ENCODE assay signal across 17 cellular contexts in the genomic region with DNA sequence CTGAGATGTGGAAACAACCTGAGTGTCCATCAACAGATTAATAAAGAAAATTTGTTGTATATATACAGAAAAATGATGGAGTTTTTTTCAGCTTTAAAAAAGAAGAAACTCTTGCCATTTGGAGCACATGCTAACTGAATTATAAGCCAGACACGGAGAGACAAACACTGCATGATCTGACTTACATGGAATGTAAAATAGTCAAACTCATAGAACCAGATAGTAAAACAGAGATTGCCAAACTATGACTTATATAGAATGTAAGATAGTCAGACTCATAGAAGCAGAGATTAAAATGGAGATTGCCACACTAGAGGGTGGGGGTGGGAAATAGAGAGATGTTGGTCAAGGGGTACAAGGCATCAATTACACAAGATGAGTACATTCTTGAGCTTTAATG.
DNase-seq lines count a peak whose midpoint lies in the region; ATAC-seq and TF ChIP-seq lines count a peak whose summit lies in the region.
"Had no signal": no experiment of that assay in that cellular context is flagged by ENCODE, and none has a peak within 500 bp of the region (broad histone marks: within the 10 kb centered on the region; RNA-seq: fewer than 3 reads in every experiment).

No MANE protein-coding gene starts in this region.

- H3K4me3 Mint-ChIP-seq in WTC11: no peak overlapping the region
- H3K4me3 Mint-ChIP-seq: H9, IgD-negative memory B cell had no signal

- POLR2A ChIA-PET in WTC11 (lab: Charles Lee): no interaction called here

- no peak overlapping the region for H3K4me3 ChIP-seq in epithelial cell of esophagus (ENCODE audit: low read length)
- H3K4me3 ChIP-seq in mesenchymal stem cell (ENCODE audit: insufficient read depth in 1 of 2, low read depth in 1 of 2, low read length in 2 of 2): no peak overlapping the region
- H3K4me3 ChIP-seq in left lung: no peak overlapping the region
- H3K4me3 ChIP-seq: SK-N-MC had no signal

- H3K4me1 ChIP-seq in mesenchymal stem cell (ENCODE audit: control insufficient read depth, insufficient read depth, low read depth, low read length) (no peaks in the 10 kb centered on the region), left lung (no peaks in the 10 kb centered on the region)
- H3K4me1 ChIP-seq: BE2C had no signal

- H3K9me3 Mint-ChIP-seq in WTC11: peaks cover 31% of the 10 kb centered on the region

- ATAC-seq in left lung: no peak
- ATAC-seq in WTC11: no peak

- peaks cover 30% of the 10 kb centered on the region for H3K9me3 ChIP-seq in mesenchymal stem cell (ENCODE audit: control insufficient read depth, low read length)
- H3K9me3 ChIP-seq in left lung: peaks cover 0 to 12% of the 10 kb centered on the region in 2 donors
- H3K9me3 ChIP-seq: BE2C had no signal

- no peak overlapping the region for H2BK15ac ChIP-seq in mesenchymal stem cell (ENCODE audit: low read depth, poor library complexity, severe bottlenecking)

- no peaks in the 10 kb centered on the region for H3K4me1 Mint-ChIP-seq in WTC11
- H3K4me1 Mint-ChIP-seq: H9, IgD-negative memory B cell had no signal

- DNase-seq in EL (peak; percentile 36), NCI-H226 (peak; percentile 48), epithelial cell of esophagus (ENCODE audit: low read depth) (peak; percentile 1), mesenchymal stem cell (peak; percentile 7), T1000 (lab: John Stamatoyannopoulos, UW) (no peak), left lung (no peak), WTC11 (ENCODE audit: low spot score) (no peak)
- DNase-seq: BE2C, H9, NCI-H1694 treated with DMSO at 0.1 percent for 48 hours, NCI-H2081 treated with DMSO at 0.1 percent for 48 hours, NCI-H2171 treated with DMSO at 0.1 percent for 48 hours, NCI-H446 treated with DMSO at 0.1 percent for 48 hours, NCI-H526 treated with DMSO at 0.1 percent for 48 hours, Right ventricle myocardium superior had no signal

- no peaks in the 10 kb centered on the region for H3K79me1 ChIP-seq in mesenchymal stem cell (replicated peaks; ENCODE audit: low read length, poor library complexity, severe bottlenecking)

- H3K23ac ChIP-seq in mesenchymal stem cell (ENCODE audit: low read length in 2 of 2): no peak overlapping the region

- H3K27me3 Mint-ChIP-seq in WTC11 (ENCODE audit: low read depth): no peaks in the 10 kb centered on the region
- H3K27me3 Mint-ChIP-seq: IgD-negative memory B cell had no signal

- no peaks in the 10 kb centered on the region for H3K36me3 ChIP-seq in mesenchymal stem cell (ENCODE audit: control insufficient read depth in 1 of 2, insufficient read depth in 2 of 2, low read depth in 1 of 2, low read length in 2 of 2)
- H3K36me3 ChIP-seq in left lung: no peaks in the 10 kb centered on the region
- H3K36me3 ChIP-seq: BE2C had no signal

- H3K14ac ChIP-seq in mesenchymal stem cell (ENCODE audit: low read length in 2 of 2): no peak overlapping the region

- H2BK5ac ChIP-seq in mesenchymal stem cell (ENCODE audit: low read depth, low read length, poor library complexity, severe bottlenecking): no peak overlapping the region

- H3K27me3 ChIP-seq in mesenchymal stem cell (ENCODE audit: control insufficient read depth in 1 of 2, insufficient read depth in 1 of 2, low read length in 2 of 2): no peaks in the 10 kb centered on the region
- H3K27me3 ChIP-seq in left lung: no peaks in the 10 kb centered on the region
- H3K27me3 ChIP-seq: BE2C had no signal

- H3K4ac ChIP-seq in mesenchymal stem cell (ENCODE audit: low read depth in 1 of 2, low read length in 2 of 2): no peak overlapping the region

- no peak overlapping the region for H4K8ac ChIP-seq in mesenchymal stem cell (ENCODE audit: low read length)

- no peaks in the 10 kb centered on the region for H3K36me3 Mint-ChIP-seq in WTC11
- H3K36me3 Mint-ChIP-seq: IgD-negative memory B cell had no signal

- H4K91ac ChIP-seq in mesenchymal stem cell (ENCODE audit: low read length): no peak overlapping the region

- intact Hi-C loops in left lung (cut with DNase I): no loop called here

- no peak overlapping the region for H3K27ac Mint-ChIP-seq in WTC11
- H3K27ac Mint-ChIP-seq: H9, IgD-negative memory B cell had no signal

- no peak overlapping the region for H3K9ac ChIP-seq in mesenchymal stem cell (ENCODE audit: low read length)

- H2AFZ ChIP-seq in mesenchymal stem cell (ENCODE audit: low read depth, low read length): no peak overlapping the region

- H2AK5ac ChIP-seq in mesenchymal stem cell (ENCODE audit: low read length, severe bottlenecking): no peak overlapping the region

- no peak overlapping the region for H3K18ac ChIP-seq in mesenchymal stem cell (ENCODE audit: low read depth in 1 of 2, low read length in 2 of 2)

- CTCF ChIA-PET in WTC11 (lab: Charles Lee): no interaction called here

- H3K27ac ChIP-seq in mesenchymal stem cell (ENCODE audit: low read length, poor library complexity, severe bottlenecking) (no peak overlapping the region), left lung (no peak overlapping the region)
- H3K27ac ChIP-seq: SK-N-MC had no signal

- WGBS in mesenchymal stem cell: no CpG with 5 or more reads among the region's 1 CpG

- H2BK120ac ChIP-seq in mesenchymal stem cell (ENCODE audit: low read depth, low read length): no peak overlapping the region

- TF ChIP-seq CTCF in epithelial cell of esophagus (IDR thresholded peaks at IDR 0.05; ENCODE audit: insufficient read depth, low read depth, low read length, missing control alignments) (no peak), left lung (IDR thresholded peaks at IDR 0.05) (no peak), WTC11 (IDR thresholded peaks at IDR 0.05) (no peak)

- no peak overlapping the region for H2BK12ac ChIP-seq in mesenchymal stem cell (ENCODE audit: low read length in 2 of 2)

- H3K4me2 ChIP-seq in mesenchymal stem cell (ENCODE audit: low read length, poor library complexity, severe bottlenecking): no peak overlapping the region

TF ChIP-seq in WTC11, 78 proteins besides CTCF, POLR2A, EP300 and RAD21:
- TF ChIP-seq ZNF263 (CRISPR knock-in tag; IDR thresholded peaks at IDR 0.05; ENCODE audit: low read depth): no peak
- no peak for TF ChIP-seq E2F5 (CRISPR knock-in tag; IDR thresholded peaks at IDR 0.05)
- TF ChIP-seq, protein P1, sequence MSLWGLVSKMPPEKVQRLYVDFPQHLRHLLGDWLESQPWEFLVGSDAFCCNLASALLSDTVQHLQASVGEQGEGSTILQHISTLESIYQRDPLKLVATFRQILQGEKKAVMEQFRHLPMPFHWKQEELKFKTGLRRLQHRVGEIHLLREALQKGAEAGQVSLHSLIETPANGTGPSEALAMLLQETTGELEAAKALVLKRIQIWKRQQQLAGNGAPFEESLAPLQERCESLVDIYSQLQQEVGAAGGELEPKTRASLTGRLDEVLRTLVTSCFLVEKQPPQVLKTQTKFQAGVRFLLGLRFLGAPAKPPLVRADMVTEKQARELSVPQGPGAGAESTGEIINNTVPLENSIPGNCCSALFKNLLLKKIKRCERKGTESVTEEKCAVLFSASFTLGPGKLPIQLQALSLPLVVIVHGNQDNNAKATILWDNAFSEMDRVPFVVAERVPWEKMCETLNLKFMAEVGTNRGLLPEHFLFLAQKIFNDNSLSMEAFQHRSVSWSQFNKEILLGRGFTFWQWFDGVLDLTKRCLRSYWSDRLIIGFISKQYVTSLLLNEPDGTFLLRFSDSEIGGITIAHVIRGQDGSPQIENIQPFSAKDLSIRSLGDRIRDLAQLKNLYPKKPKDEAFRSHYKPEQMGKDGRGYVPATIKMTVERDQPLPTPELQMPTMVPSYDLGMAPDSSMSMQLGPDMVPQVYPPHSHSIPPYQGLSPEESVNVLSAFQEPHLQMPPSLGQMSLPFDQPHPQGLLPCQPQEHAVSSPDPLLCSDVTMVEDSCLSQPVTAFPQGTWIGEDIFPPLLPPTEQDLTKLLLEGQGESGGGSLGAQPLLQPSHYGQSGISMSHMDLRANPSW (CRISPR knock-in tag; conservative IDR thresholded peaks at IDR 0.05; ENCODE audit: low read depth): no peak
- TF ChIP-seq TP53 (CRISPR knock-in tag; IDR thresholded peaks at IDR 0.05): no peak
- no peak for TF ChIP-seq SMAD3 (CRISPR knock-in tag; IDR thresholded peaks at IDR 0.05; ENCODE audit: borderline replicate concordance)
- no peak for TF ChIP-seq ATF1 (CRISPR knock-in tag; IDR thresholded peaks at IDR 0.05)
- no peak for TF ChIP-seq SOX15 (CRISPR knock-in tag; IDR thresholded peaks at IDR 0.05)
- no peak for TF ChIP-seq TEAD1 (CRISPR knock-in tag; IDR thresholded peaks at IDR 0.05)
- no peak for TF ChIP-seq GRHL2 (CRISPR knock-in tag; IDR thresholded peaks at IDR 0.05; ENCODE audit: insufficient replicate concordance, severe bottlenecking)
- TF ChIP-seq SMAD4 (CRISPR knock-in tag; IDR thresholded peaks at IDR 0.05): no peak
- no peak for TF ChIP-seq ETV6 (CRISPR knock-in tag; IDR thresholded peaks at IDR 0.05)

Comparison
In these comparisons a context has a peak if more than half of its experiments do, and no peak if none do; other contexts are left out.
1. DNase-seq: peak in EL (single experiment), NCI-H226 (single experiment), epithelial cell of esophagus (single experiment) and mesenchymal stem cell (single experiment); none in T1000 (single experiment), left lung (0 of 2) and WTC11 (single experiment).